8 cellular contexts compared by ENCODE assay signal in the genomic region with DNA sequence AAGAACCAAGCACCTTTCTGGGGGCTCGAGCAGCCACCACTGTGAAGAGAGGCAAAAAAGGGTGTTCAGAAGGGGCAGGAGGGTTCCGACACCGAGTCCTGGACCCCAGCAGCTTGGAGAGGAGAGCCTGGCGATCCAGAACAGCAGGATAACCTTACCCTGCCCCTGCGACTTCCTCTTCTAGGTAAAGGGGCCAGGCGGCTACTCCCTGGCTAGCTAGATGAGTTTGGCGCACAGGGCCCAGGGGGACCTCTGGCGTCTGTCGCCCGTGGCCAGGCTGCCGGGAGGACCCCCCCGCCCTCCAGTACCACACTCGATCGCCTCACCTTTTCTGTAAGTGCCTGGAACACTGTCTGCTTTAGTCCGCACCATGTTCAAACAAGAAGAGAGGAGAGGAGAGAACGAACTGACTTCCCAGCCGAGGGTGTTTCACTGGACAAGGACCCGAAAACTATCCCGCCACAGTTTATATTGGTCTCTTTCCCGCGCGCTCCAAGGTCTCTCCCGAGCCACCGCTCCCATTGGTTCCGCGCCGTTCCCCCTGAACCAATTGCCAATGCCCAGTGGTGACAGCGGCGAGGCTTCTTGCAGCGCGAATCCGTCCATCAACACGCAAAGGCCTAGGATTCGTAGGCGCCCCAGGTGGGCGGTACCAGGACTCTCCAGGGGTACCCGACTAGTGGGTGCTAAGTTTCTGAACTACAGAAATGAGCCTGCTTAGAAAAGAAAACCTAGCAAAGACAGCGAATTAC. TPM values are rescaled to one million over a fixed set of nuclear protein-coding genes. Genes with fewer than 3 reads are reported as not detected.
A peak's percentile ranks its signal among the peaks of the same experiment; 100 is the strongest.
DNase-seq lines count a peak whose midpoint lies in the region; ATAC-seq and TF ChIP-seq lines count a peak whose summit lies in the region.

A gene with protein sequence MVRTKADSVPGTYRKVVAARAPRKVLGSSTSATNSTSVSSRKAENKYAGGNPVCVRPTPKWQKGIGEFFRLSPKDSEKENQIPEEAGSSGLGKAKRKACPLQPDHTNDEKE (minus strand): TSS at position 442 of the 752 bp plus-strand sequence. CDS start 70 bp downstream, at position 372.

- H3K27me3 Mint-ChIP-seq in activated naive CD4-positive, alpha-beta T cell treated with anti-CD3 and anti-CD28 coated beads, Interleukin-2, amount 50 U/mL, for 24 hours, result no peaks in the 10 kb centered on the region

- no peaks in the 10 kb centered on the region for H3K27me3 ChIP-seq in thoracic aorta (replicated peaks; ENCODE audit: insufficient read depth)

- peak within 1 kb of the TSS; percentile 84 for H3K4me3 ChIP-seq in GM12864 (ENCODE audit: low read depth, low read length)
- peak within 1 kb of the TSS; percentile 67 for H3K4me3 ChIP-seq in thoracic aorta

- H3K9me3 ChIP-seq in thoracic aorta, result no peaks in the 10 kb centered on the region

- H3K4me3 Mint-ChIP-seq in activated naive CD4-positive, alpha-beta T cell treated with anti-CD3 and anti-CD28 coated beads, Interleukin-2, amount 50 U/mL, for 24 hours, result peak within 1 kb of the TSS; percentile 95

- no peaks in the 10 kb centered on the region for H3K36me3 ChIP-seq in thoracic aorta

- no peak within 1 kb of the TSS for H3K27ac ChIP-seq in thoracic aorta

- DNase-seq in GM12864 (ENCODE audit: low read depth) (peak; percentile 93), NCI-H1105 (lab: John Stamatoyannopoulos, UW) (peak; percentile 99), SKM-1 (lab: John Stamatoyannopoulos, UW; ENCODE audit: unreplicated experiment) (peak; percentile 93), glomerular visceral epithelial cell (ENCODE audit: extremely low spot score) (peak; percentile 97), omental fat pad (ENCODE audit: low spot score) (peak; percentile 86), thoracic aorta (ENCODE audit: low spot score) (peak; percentile 88)

- peak within 1 kb of the TSS; percentile 69 for H3K27ac Mint-ChIP-seq in activated naive CD4-positive, alpha-beta T cell treated with anti-CD3 and anti-CD28 coated beads, Interleukin-2, amount 50 U/mL, for 24 hours

- no peaks in the 10 kb centered on the region for H3K36me3 Mint-ChIP-seq in activated naive CD4-positive, alpha-beta T cell treated with anti-CD3 and anti-CD28 coated beads, Interleukin-2, amount 50 U/mL, for 24 hours

- H3K4me1 ChIP-seq in thoracic aorta (ENCODE audit: control insufficient read depth in 1 of 2, low read depth in 2 of 2), result peaks cover 3 to 12% of the 10 kb centered on the region in 2 donors

- ATAC-seq in HG02642 (IDR thresholded peaks at IDR 0.05; ENCODE audit: poor library complexity, unreplicated experiment) (peak; percentile 98), omental fat pad (ENCODE audit: low FRiP score) (peak; percentile 100), thoracic aorta (ENCODE audit: insufficient number of reproducible peaks, low FRiP score, low read depth) (peak; percentile 54)

- H3K4me1 Mint-ChIP-seq in activated naive CD4-positive, alpha-beta T cell treated with anti-CD3 and anti-CD28 coated beads, Interleukin-2, amount 50 U/mL, for 24 hours, result peaks cover 8% of the 10 kb centered on the region

- TF ChIP-seq CTCF in GM12864 (IDR thresholded peaks at IDR 0.05; ENCODE audit: low read depth, low read length, missing control alignments) (no peak), omental fat pad (IDR thresholded peaks at IDR 0.05) (no peak), thoracic aorta (IDR thresholded peaks at IDR 0.05) (no peak)

- no peaks in the 10 kb centered on the region for H3K9me3 Mint-ChIP-seq in activated naive CD4-positive, alpha-beta T cell treated with anti-CD3 and anti-CD28 coated beads, Interleukin-2, amount 50 U/mL, for 24 hours

RNA-seq across cellular contexts. Expression of the gene that starts here (rescaled TPM):
- total RNA-seq in omental fat pad (1 to 10 TPM in 2 of 4 donors, not detected in 2; 1.0 to 1.7 TPM), thoracic aorta (not detected)

Comparison
In these comparisons a context has a peak if more than half of its experiments do, and no peak if none do; other contexts are left out.
1. Peak in DNase-seq, ATAC-seq and H3K4me3 ChIP-seq in thoracic aorta; RNA of the gene not detected or under 1 TPM.